ENCODE assay signal across 17 cellular contexts in genomic region chr2:11092693-11093335, GRCh38.
DNase-seq lines count a peak whose midpoint lies in the region; ATAC-seq, FAIRE-seq and TF ChIP-seq lines count a peak whose summit lies in the region.
"Had no signal": no experiment of that assay in that cellular context is flagged by ENCODE, and none has a peak within 500 bp of the region (broad histone marks: within the 10 kb centered on the region; RNA-seq: fewer than 3 reads in every experiment).

No MANE protein-coding gene starts in this region.

- H3K9ac ChIP-seq in HepG2 (ENCODE audit: insufficient read depth, low read depth, low read length) (no peak overlapping the region), mesenchymal stem cell (ENCODE audit: low read length) (no peak overlapping the region)
- H3K9ac ChIP-seq: KMS-11 had no signal

- no peaks in the 10 kb centered on the region for H3K9me3 Mint-ChIP-seq in activated T-helper 17 cell treated with anti-CD3 and anti-CD28 coated beads, Interleukin-2, amount 50 U/mL, for 72 hours
- no peaks in the 10 kb centered on the region for H3K9me3 Mint-ChIP-seq in activated CD4-positive, alpha-beta memory T cell treated with anti-CD3 and anti-CD28 coated beads, Interleukin-2, amount 10 ng/mL, durations not matched to agents 7 days and 5 days
- H3K9me3 Mint-ChIP-seq: CD4-positive, alpha-beta memory T cell had no signal

- intact Hi-C loops in HepG2 (cut with micrococcal nuclease; ENCODE audit: unreplicated experiment): no loop called here
- intact Hi-C loops in right lobe of liver (cut with DNase I): no loop called here

- H2BK120ac ChIP-seq in mesenchymal stem cell (ENCODE audit: low read depth, low read length): no peak overlapping the region

- no peaks in the 10 kb centered on the region for H3K4me1 Mint-ChIP-seq in activated T-helper 17 cell treated with anti-CD3 and anti-CD28 coated beads, Interleukin-2, amount 50 U/mL, for 72 hours
- no peaks in the 10 kb centered on the region for H3K4me1 Mint-ChIP-seq in activated CD4-positive, alpha-beta memory T cell treated with anti-CD3 and anti-CD28 coated beads, Interleukin-2, amount 10 ng/mL, durations not matched to agents 7 days and 5 days
- H3K4me1 Mint-ChIP-seq: CD4-positive, alpha-beta memory T cell had no signal

- H2BK15ac ChIP-seq in mesenchymal stem cell (ENCODE audit: low read depth, poor library complexity, severe bottlenecking): no peak overlapping the region

- no peak overlapping the region for H2AK5ac ChIP-seq in mesenchymal stem cell (ENCODE audit: low read length, severe bottlenecking)

- H3K18ac ChIP-seq in mesenchymal stem cell (ENCODE audit: low read depth in 1 of 2, low read length in 2 of 2): no peak overlapping the region

- H3K27ac ChIP-seq in HepG2 (ENCODE audit: extremely low read length, insufficient read depth, low read length) (no peak overlapping the region), right lobe of liver (no peak overlapping the region), mesenchymal stem cell (ENCODE audit: low read length, poor library complexity, severe bottlenecking) (no peak overlapping the region)
- H3K27ac ChIP-seq: KMS-11 had no signal

- H3K4me1 ChIP-seq in HepG2 (ENCODE audit: insufficient read depth, low read length): no peaks in the 10 kb centered on the region
- no peaks in the 10 kb centered on the region for H3K4me1 ChIP-seq in right lobe of liver
- H3K4me1 ChIP-seq in mesenchymal stem cell (ENCODE audit: control insufficient read depth, insufficient read depth, low read depth, low read length): peaks cover 9% of the 10 kb centered on the region

- H3K4ac ChIP-seq in mesenchymal stem cell (ENCODE audit: low read depth in 1 of 2, low read length in 2 of 2): no peak overlapping the region

- TF ChIP-seq EP300 in HepG2 (IDR thresholded peaks at IDR 0.05; ENCODE audit: low read depth in 2 of 2, low read length in 2 of 2): no peak
- no peak for TF ChIP-seq EP300 in HepG2 (CRISPR knock-in tag; IDR thresholded peaks at IDR 0.05; ENCODE audit: borderline replicate concordance)

- no peak overlapping the region for H3K4me3 Mint-ChIP-seq in activated T-helper 17 cell treated with anti-CD3 and anti-CD28 coated beads, Interleukin-2, amount 50 U/mL, for 72 hours
- no peak overlapping the region for H3K4me3 Mint-ChIP-seq in activated CD4-positive, alpha-beta memory T cell treated with anti-CD3 and anti-CD28 coated beads, Interleukin-2, amount 10 ng/mL, durations not matched to agents 7 days and 5 days
- H3K4me3 Mint-ChIP-seq: CD4-positive, alpha-beta memory T cell had no signal

- no peak overlapping the region for H3K27ac Mint-ChIP-seq in activated T-helper 17 cell treated with anti-CD3 and anti-CD28 coated beads, Interleukin-2, amount 50 U/mL, for 72 hours
- H3K27ac Mint-ChIP-seq in activated CD4-positive, alpha-beta memory T cell treated with anti-CD3 and anti-CD28 coated beads, Interleukin-2, amount 10 ng/mL, durations not matched to agents 7 days and 5 days: no peak overlapping the region
- H3K27ac Mint-ChIP-seq: CD4-positive, alpha-beta memory T cell had no signal

- no peaks in the 10 kb centered on the region for H3K27me3 Mint-ChIP-seq in activated T-helper 17 cell treated with anti-CD3 and anti-CD28 coated beads, Interleukin-2, amount 50 U/mL, for 72 hours
- peaks cover 14% of the 10 kb centered on the region for H3K27me3 Mint-ChIP-seq in activated CD4-positive, alpha-beta memory T cell treated with anti-CD3 and anti-CD28 coated beads, Interleukin-2, amount 10 ng/mL, durations not matched to agents 7 days and 5 days

- H4K91ac ChIP-seq in mesenchymal stem cell (ENCODE audit: low read length): no peak overlapping the region

- no peak overlapping the region for H3K23ac ChIP-seq in mesenchymal stem cell (ENCODE audit: low read length in 2 of 2)

- DNase-seq in HepG2 (ENCODE audit: low spot score) (no peak), right lobe of liver (no peak), mesenchymal stem cell (no peak), urothelium cell line (ENCODE audit: low spot score) (no peak), occipital lobe (lab: John Stamatoyannopoulos, UW) (no peak), hippocampal formation (lab: John Stamatoyannopoulos, UW) (no peak)
- no peak for DNase-seq in activated CD4-positive, alpha-beta memory T cell treated with anti-CD3 and anti-CD28 coated beads, Interleukin-2, amount 10 ng/mL, durations not matched to agents 7 days and 5 days
- DNase-seq: ACHN; CD4-positive, alpha-beta memory T cell; MG63; NCI-H1105 treated with DMSO at 0.1 percent for 48 hours; NCI-H2029 treated with DMSO at 0.1 percent for 48 hours; NCI-H524; SHP77 treated with DMSO at 0.1 percent for 48 hours had no signal

- H3K79me2 ChIP-seq in HepG2 (ENCODE audit: insufficient read depth, low read length): no peaks in the 10 kb centered on the region

- H3K9me3 ChIP-seq in HepG2 (ENCODE audit: low read length): no peaks in the 10 kb centered on the region
- H3K9me3 ChIP-seq in right lobe of liver: no peaks in the 10 kb centered on the region
- no peaks in the 10 kb centered on the region for H3K9me3 ChIP-seq in mesenchymal stem cell (ENCODE audit: control insufficient read depth, low read length)
- H3K9me3 ChIP-seq: MG63 had no signal

- no peak overlapping the region for H3K14ac ChIP-seq in mesenchymal stem cell (ENCODE audit: low read length in 2 of 2)

- H4K8ac ChIP-seq in mesenchymal stem cell (ENCODE audit: low read length): peak overlapping the region; percentile 14

- 0% methylated on average over 5 of the region's 5 CpGs for WGBS in HepG2 (ENCODE audit: low lambda C conversion rate)
- WGBS in right lobe of liver (ENCODE audit: insufficient coverage, low coverage, low lambda C conversion rate, missing lambda C conversion rate): 48% methylated on average over 3 of the region's 5 CpGs
- 62% methylated on average over 4 of the region's 5 CpGs for WGBS in mesenchymal stem cell

- no peak overlapping the region for H2BK5ac ChIP-seq in mesenchymal stem cell (ENCODE audit: low read depth, low read length, poor library complexity, severe bottlenecking)

- POLR2A ChIA-PET in HepG2 (lab: Yijun Ruan, JAX): no interaction called here
- POLR2A ChIA-PET in activated CD4-positive, alpha-beta memory T cell treated with anti-CD3 and anti-CD28 coated beads, Interleukin-2, amount 10 ng/mL, durations not matched to agents 7 days and 5 days (lab: Charles Lee): interaction anchor here (1.5 kb wide), 1 partner anchor 280 kb away, joined by 3 read pairs; the partner anchor contains the start of gene PDIA6

- no peak overlapping the region for H3K4me3 ChIP-seq in HepG2 (replicated peaks in 1 of 3; ENCODE audit: insufficient read depth in 1 of 3, low read depth in 2 of 3, low read length in 3 of 3)
- H3K4me3 ChIP-seq in right lobe of liver: no peak overlapping the region
- H3K4me3 ChIP-seq in mesenchymal stem cell (ENCODE audit: insufficient read depth in 1 of 2, low read depth in 1 of 2, low read length in 2 of 2): no peak overlapping the region
- H3K4me3 ChIP-seq: MG63 had no signal

- H4K20me1 ChIP-seq in HepG2 (ENCODE audit: insufficient read depth, low read length): no peaks in the 10 kb centered on the region

- in situ Hi-C loops in HepG2 (cut with HindIII; ENCODE audit: extremely low pct_ligation_motif_present, low pct_unique_long_range_greater_than_20kb): no loop called here

- H3K36me3 ChIP-seq in HepG2 (replicated peaks in 1 of 2; ENCODE audit: control insufficient read depth in 1 of 2, insufficient read depth in 2 of 2, low read length in 2 of 2): no peaks in the 10 kb centered on the region
- H3K36me3 ChIP-seq in right lobe of liver: no peaks in the 10 kb centered on the region
- no peaks in the 10 kb centered on the region for H3K36me3 ChIP-seq in mesenchymal stem cell (ENCODE audit: control insufficient read depth in 1 of 2, insufficient read depth in 2 of 2, low read depth in 1 of 2, low read length in 2 of 2)
- H3K36me3 ChIP-seq: MG63 had no signal

- no peak overlapping the region for H2BK12ac ChIP-seq in mesenchymal stem cell (ENCODE audit: low read length in 2 of 2)

- TF ChIP-seq POLR2A in HepG2 (IDR thresholded peaks at IDR 0.05; ENCODE audit: insufficient read depth in 1 of 2, low read depth in 2 of 2, low read length in 2 of 2) (no peak), right lobe of liver (IDR thresholded peaks at IDR 0.05) (no peak)

- BruUV-seq in HepG2 (replicated peaks; lab: Mats Ljungman, UMichigan): no TSS peak

- FAIRE-seq in HepG2 (lab: Jason Lieb, UNC): no peak
- FAIRE-seq in urothelium cell line (lab: Jason Lieb, UNC): peak; percentile 40
- FAIRE-seq: H54 had no signal

- no peaks in the 10 kb centered on the region for H3K79me1 ChIP-seq in mesenchymal stem cell (replicated peaks; ENCODE audit: low read length, poor library complexity, severe bottlenecking)

- no peak for TF ChIP-seq RAD21 in HepG2 (CRISPR knock-in tag; IDR thresholded peaks at IDR 0.05)

- H3K27me3 ChIP-seq in HepG2 (ENCODE audit: control insufficient read depth in 1 of 2, insufficient read depth in 2 of 2, low read length in 2 of 2): peaks cover 0 to 11% of the 10 kb centered on the region in 2 experiments; a peak in 3 of 5 replicates
- no peaks in the 10 kb centered on the region for H3K27me3 ChIP-seq in right lobe of liver
- H3K27me3 ChIP-seq in mesenchymal stem cell (ENCODE audit: control insufficient read depth in 1 of 2, insufficient read depth in 1 of 2, low read length in 2 of 2): peaks cover 3 to 19% of the 10 kb centered on the region in 2 experiments
- H3K27me3 ChIP-seq: MG63 had no signal

- H3K4me2 ChIP-seq in HepG2 (ENCODE audit: low read depth, low read length): no peak overlapping the region
- H3K4me2 ChIP-seq in mesenchymal stem cell (ENCODE audit: low read length, poor library complexity, severe bottlenecking): no peak overlapping the region
- H3K4me2 ChIP-seq: KMS-11 had no signal

- no peak for TF ChIP-seq CTCF in HepG2 (CRISPR knock-in tag; IDR thresholded peaks at IDR 0.05)
- TF ChIP-seq CTCF in right lobe of liver (IDR thresholded peaks at IDR 0.05): no peak

- no peaks in the 10 kb centered on the region for H3K36me3 Mint-ChIP-seq in activated T-helper 17 cell treated with anti-CD3 and anti-CD28 coated beads, Interleukin-2, amount 50 U/mL, for 72 hours (ENCODE audit: low read depth)
- no peaks in the 10 kb centered on the region for H3K36me3 Mint-ChIP-seq in activated CD4-positive, alpha-beta memory T cell treated with anti-CD3 and anti-CD28 coated beads, Interleukin-2, amount 10 ng/mL, durations not matched to agents 7 days and 5 days (ENCODE audit: low read depth)
- H3K36me3 Mint-ChIP-seq: CD4-positive, alpha-beta memory T cell had no signal

- CTCF ChIA-PET in HepG2 (lab: Yijun Ruan, JAX; ENCODE audit: low intra/inter-chr PET ratio, low total read pairs): no interaction called here
- CTCF ChIA-PET in activated CD4-positive, alpha-beta memory T cell treated with anti-CD3 and anti-CD28 coated beads, Interleukin-2, amount 10 ng/mL, durations not matched to agents 7 days and 5 days (lab: Charles Lee): interaction anchor here (0.7 to 1.2 kb wide), 2 partner anchors 11 to 41 kb away, joined by 3 to 5 read pairs; a partner anchor contains a TSS

- ATAC-seq in HepG2 (peak; percentile 54), right lobe of liver (no peak)
- ATAC-seq in activated T-helper 17 cell treated with anti-CD3 and anti-CD28 coated beads, Interleukin-2, amount 50 U/mL, for 72 hours (replicated peaks): peak; percentile 24

- H2AFZ ChIP-seq in HepG2 (ENCODE audit: low read length) (no peak overlapping the region), mesenchymal stem cell (ENCODE audit: low read depth, low read length) (no peak overlapping the region)

TF ChIP-seq in HepG2, 621 proteins besides CTCF, POLR2A, EP300 and RAD21 (continues in another document):
- no peak for TF ChIP-seq MIER3 (CRISPR knock-in tag; IDR thresholded peaks at IDR 0.05; ENCODE audit: borderline replicate concordance)

Comparison
In these comparisons a context has a peak if more than half of its experiments do, and no peak if none do; other contexts are left out.
1. ATAC-seq: peak in HepG2 (single experiment) and activated T-helper 17 cell treated with anti-CD3 and anti-CD28 coated beads, Interleukin-2, amount 50 U/mL, for 72 hours (single experiment); none in right lobe of liver (0 of 4).